Comparison of ENCODE assay signal across 8 cellular contexts in the genomic region with DNA sequence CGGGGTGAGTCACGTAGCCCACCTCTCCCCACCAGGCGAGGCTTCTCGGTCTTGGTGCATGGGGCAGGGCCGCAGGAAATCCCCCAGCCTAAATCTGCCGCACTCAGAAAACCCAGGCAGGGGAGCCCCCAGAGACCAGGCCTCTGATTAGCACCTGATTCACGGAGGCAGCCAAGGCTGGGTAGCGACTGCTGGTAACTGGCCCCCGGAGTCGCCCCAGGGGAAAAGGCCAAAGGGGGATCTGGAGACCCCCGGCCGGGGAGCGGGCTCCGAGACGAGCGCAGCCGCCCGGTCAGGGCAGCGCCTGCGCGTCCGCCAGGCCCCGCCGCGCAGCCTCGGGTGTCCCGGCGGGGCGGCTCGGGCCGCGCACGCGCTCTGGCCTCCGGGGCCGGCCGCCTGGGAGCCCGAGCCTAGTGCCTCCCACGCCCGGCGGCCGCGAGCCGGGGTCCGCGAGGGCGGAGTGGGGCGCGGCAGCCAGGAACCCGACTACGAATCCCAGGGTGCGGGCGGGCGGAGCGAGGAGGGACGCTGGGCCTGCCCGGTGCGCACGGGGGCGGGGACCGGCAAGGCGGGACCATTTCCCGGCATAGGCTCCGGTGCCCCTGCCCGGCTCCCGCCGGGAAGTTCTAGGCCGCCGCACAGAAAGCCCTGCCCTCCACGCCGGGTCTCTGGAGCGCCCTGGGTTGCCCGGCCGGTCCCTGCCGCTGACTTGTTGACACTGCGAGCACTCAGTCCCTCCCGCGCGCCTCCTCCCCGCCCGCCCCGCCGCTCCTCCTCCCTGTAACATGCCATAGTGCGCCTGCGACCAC. TPM values are rescaled to one million over a fixed set of nuclear protein-coding genes. Genes with fewer than 3 reads are reported as not detected.
DNase-seq lines count a peak whose midpoint lies in the region; ATAC-seq and TF ChIP-seq lines count a peak whose summit lies in the region.

A gene with protein sequence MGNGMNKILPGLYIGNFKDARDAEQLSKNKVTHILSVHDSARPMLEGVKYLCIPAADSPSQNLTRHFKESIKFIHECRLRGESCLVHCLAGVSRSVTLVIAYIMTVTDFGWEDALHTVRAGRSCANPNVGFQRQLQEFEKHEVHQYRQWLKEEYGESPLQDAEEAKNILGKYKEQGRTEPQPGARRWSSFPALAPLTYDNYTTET (plus strand): TSS at position 791 of the 809 bp plus-strand sequence. CDS start 53 bp downstream, outside the sequence.

- peak; percentile 41 for ATAC-seq in GM21390 (IDR thresholded peaks at IDR 0.05; ENCODE audit: unreplicated experiment)

- peaks cover 10% of the 10 kb centered on the region; the same call in 1 of the 2 replicates for H3K9me3 ChIP-seq in HUES64 (ENCODE audit: insufficient read depth, low read depth, low read length)
- H3K9me3 ChIP-seq in muscle layer of duodenum (ENCODE audit: control insufficient read depth in 1 of 2, low read length in 2 of 2) = no peaks in the 10 kb centered on the region

- TF ChIP-seq CTCF in C4-2B (conservative IDR thresholded peaks at IDR 0.05) = no peak

- peak within 1 kb of the TSS; percentile 78 for H3K4me3 ChIP-seq in HUES64 (ENCODE audit: low read length)
- peak within 1 kb of the TSS; percentile 65 to 96 for H3K4me3 ChIP-seq in muscle layer of duodenum (ENCODE audit: low read depth in 1 of 2, low read length in 2 of 2)

- H3K4me1 ChIP-seq in HUES64 (ENCODE audit: insufficient read depth, low read length) = peaks cover 26% of the 10 kb centered on the region
- H3K4me1 ChIP-seq in muscle layer of duodenum (ENCODE audit: control insufficient read depth in 1 of 2, insufficient read depth in 2 of 2, low read length in 2 of 2) = peaks cover 10 to 17% of the 10 kb centered on the region in 2 donors

- WGBS in HUES64 = 36% methylated on average over 85 of the region's 85 CpGs

- H3K36me3 ChIP-seq in HUES64 (ENCODE audit: insufficient read depth, low read length) (no peaks in the 10 kb centered on the region), muscle layer of duodenum (ENCODE audit: control insufficient read depth in 1 of 2, insufficient read depth in 2 of 2, low read length in 2 of 2) (no peaks in the 10 kb centered on the region)

- H3K27ac ChIP-seq in C4-2B (peak within 1 kb of the TSS; percentile 79), HUES64 (ENCODE audit: low read depth, low read length) (peak within 1 kb of the TSS; percentile 78; the same call in 1 of the 2 replicates), epithelial cell of prostate (peak within 1 kb of the TSS; percentile 96), muscle layer of duodenum (ENCODE audit: low read length) (peak within 1 kb of the TSS; percentile 97)

- peak; percentile 64 to 84 (median 83) for DNase-seq in activated CD8-positive, alpha-beta memory T cell treated with anti-CD3 and anti-CD28 coated beads for 48 hours (ENCODE audit: low read depth in 2 of 3, low spot score in 2 of 3)
- DNase-seq in epithelial cell of prostate (ENCODE audit: low read depth, low spot score) (peak; percentile 57), NCI-H526 treated with DMSO at 0.1 percent for 48 hours (lab: John Stamatoyannopoulos, UW) (no peak)
- peak; percentile 71 to 86 for DNase-seq in stimulated activated CD8-positive, alpha-beta memory T cell treated with anti-CD3 and anti-CD28 coated beads, Interleukin-7, amount 100 ng/mL, for 4 hours (ENCODE audit: low read depth in 2 of 2)

- H3K27me3 ChIP-seq in HUES64 (ENCODE audit: insufficient read depth, low read length) = 0 out of 2 replicates have a peak, but pooled peaks cover 7% of the 10 kb centered on the region
- no peaks in the 10 kb centered on the region for H3K27me3 ChIP-seq in muscle layer of duodenum (ENCODE audit: low read depth, low read length)

- peak within 1 kb of the TSS; percentile 76 for H3K9ac ChIP-seq in HUES64 (ENCODE audit: low read depth, low read length)

RNA-seq across cellular contexts. Expression of the gene that starts here (rescaled TPM):
- polyA plus RNA-seq in HUES64 (2013, experiment 1 of 2) = 23.1 TPM
- 22.4 TPM for polyA plus RNA-seq in HUES64 (2013, experiment 2 of 2)
